Comparison of ENCODE assay signal across 6 cellular contexts in genomic region chr6:28266563-28266961, GRCh38. TPM values are rescaled to one million over a fixed set of nuclear protein-coding genes. Genes with fewer than 3 reads are reported as not detected.
A peak's percentile ranks its signal among the peaks of the same experiment; 100 is the strongest.
DNase-seq lines count a peak whose midpoint lies in the region; ATAC-seq and TF ChIP-seq lines count a peak whose summit lies in the region.

No MANE protein-coding gene starts in this region.

- no peak for TF ChIP-seq RAD21 in SK-N-SH (IDR thresholded peaks at IDR 0.05; ENCODE audit: low read length)

- H3K27me3 ChIP-seq in SK-N-SH (ENCODE audit: insufficient read depth) = no peaks in the 10 kb centered on the region

- peaks cover 43% of the 10 kb centered on the region for H3K79me2 ChIP-seq in SK-N-SH (ENCODE audit: insufficient read depth)

- no peaks in the 10 kb centered on the region for H3K9me2 ChIP-seq in SK-N-SH

- no peak for TF ChIP-seq EP300 in SK-N-SH (IDR thresholded peaks at IDR 0.05; ENCODE audit: borderline replicate concordance in 1 of 2, low read depth in 1 of 2, low read length in 1 of 2)

- TF ChIP-seq CTCF in SK-N-SH (IDR thresholded peaks at IDR 0.05) = no peak

- peaks cover 0 to 10% of the 10 kb centered on the region in 2 experiments; a peak in 3 of 4 replicates for H3K4me1 ChIP-seq in SK-N-SH (ENCODE audit: control insufficient read depth in 1 of 2, insufficient read depth in 2 of 2, low read depth in 1 of 2, low read length in 1 of 2)
- peaks cover 3% of the 10 kb centered on the region for H3K4me1 ChIP-seq in urinary bladder (ENCODE audit: insufficient read depth)

- H3K4me3 ChIP-seq in SK-N-SH (ENCODE audit: low read depth in 2 of 2, low read length in 1 of 2) = peak overlapping the region; percentile 76 to 85
- peak overlapping the region; percentile 83 for H3K4me3 ChIP-seq in iPS-11a (ENCODE audit: low read depth, low read length)
- H3K4me3 ChIP-seq in urinary bladder (ENCODE audit: low read depth, low read length) = peak overlapping the region; percentile 95

- H3F3A ChIP-seq in SK-N-SH (replicated peaks; ENCODE audit: insufficient read depth) = peaks cover 25% of the 10 kb centered on the region

- peak overlapping the region; percentile 83 for H3K4me2 ChIP-seq in SK-N-SH

- H2AFZ ChIP-seq in SK-N-SH (ENCODE audit: low read depth) = peak overlapping the region; percentile 94

- POLR2A ChIA-PET in SK-N-SH (lab: Yijun Ruan, JAX) = interaction anchor here (1.0 to 2.7 kb wide), 9 partner anchors 14 to 133 kb away, joined by 3 to 29 read pairs (median 5); partner anchors contain the start of genes PGBD1, ZKSCAN3, ZKSCAN4 and ZKSCAN8

- H3K9ac ChIP-seq in SK-N-SH = peak overlapping the region; percentile 83

- H3K9me3 ChIP-seq in SK-N-SH = no peaks in the 10 kb centered on the region

- ATAC-seq in SK-N-SH treated with all-trans-retinoic acid at 6 μM for 48 hours = no peak

- WGBS in SK-N-SH (ENCODE audit: low lambda C conversion rate) = 5% methylated on average over 5 of the region's 5 CpGs
- 10% methylated on average over 5 of the region's 5 CpGs for WGBS in urinary bladder

- H3K27ac ChIP-seq in SK-N-SH (ENCODE audit: low read depth in 2 of 2, low read length in 1 of 2) (peak overlapping the region; percentile 71 to 96), urinary bladder (ENCODE audit: low read depth) (no peak overlapping the region)

- CTCF ChIA-PET in SK-N-SH (lab: Yijun Ruan, JAX) = interaction anchor here (0.6 to 3.8 kb wide), 6 partner anchors 14 to 133 kb away, joined by 3 to 29 read pairs (median 3); partner anchors contain the start of genes PGBD1 and ZKSCAN4

- H4K20me1 ChIP-seq in SK-N-SH (ENCODE audit: insufficient read depth) = no peaks in the 10 kb centered on the region

- no peak for DNase-seq in SK-N-SH
- no peak for DNase-seq in amygdala (lab: John Stamatoyannopoulos, UW)
- no peak for DNase-seq in NCI-H1105 treated with DMSO at 0.1 percent for 48 hours (lab: John Stamatoyannopoulos, UW)

- H3K36me3 ChIP-seq in SK-N-SH (replicated peaks in 1 of 2; ENCODE audit: control insufficient read depth in 1 of 2, insufficient read depth in 2 of 2, low read length in 1 of 2) = no peaks in the 10 kb centered on the region
- H3K36me3 ChIP-seq in urinary bladder (ENCODE audit: insufficient read depth) = no peaks in the 10 kb centered on the region

TF ChIP-seq in SK-N-SH, 30 proteins besides CTCF, POLR2A, EP300 and RAD21:
- TF ChIP-seq EZH2phosphoT487 (IDR thresholded peaks at IDR 0.05; ENCODE audit: borderline replicate concordance, low read depth) = no peak
- TF ChIP-seq GABPA (IDR thresholded peaks at IDR 0.05; ENCODE audit: low read depth) = no peak
- TF ChIP-seq NFIC (IDR thresholded peaks at IDR 0.05; ENCODE audit: borderline replicate concordance) = no peak
- TF ChIP-seq IRF3 (IDR thresholded peaks at IDR 0.05; ENCODE audit: low read depth, low read length) = no peak
- no peak for TF ChIP-seq USF2 (IDR thresholded peaks at IDR 0.05; ENCODE audit: borderline replicate concordance, low read depth, low read length)
- TF ChIP-seq SIN3A (IDR thresholded peaks at IDR 0.05; ENCODE audit: borderline replicate concordance, low read depth, low read length) = no peak
- no peak for TF ChIP-seq USF1 (IDR thresholded peaks at IDR 0.05; ENCODE audit: borderline replicate concordance, low read depth)

TF ChIP-seq in SK-N-SH treated with all-trans-retinoic acid at 6 μM for 48 hours, 23 proteins besides CTCF, POLR2A, EP300 and RAD21:
- TF ChIP-seq POU6F1 (CRISPR knock-in tag; IDR thresholded peaks at IDR 0.05; ENCODE audit: borderline replicate concordance, low read depth) (no peak), SNAI2 (CRISPR knock-in tag; IDR thresholded peaks at IDR 0.05) (no peak), RARB (CRISPR knock-in tag; IDR thresholded peaks at IDR 0.05) (no peak), CSDC2 (CRISPR knock-in tag; IDR thresholded peaks at IDR 0.05) (no peak), ZFP3 (CRISPR knock-in tag; IDR thresholded peaks at IDR 0.05) (no peak)

RNA-seq across cellular contexts. Expression of gene ZSCAN26, which starts 0.4 kb away (rescaled TPM):
- polyA plus RNA-seq in SK-N-SH (2012; rRNA removed) (11.0 and 14.0 TPM in 2 replicates), urinary bladder (15.5 TPM)
- 9.2 and 9.6 TPM in 2 replicates for polyA plus RNA-seq in SK-N-SH (2012; cell fraction: cytosol; rRNA removed)
- polyA plus RNA-seq in SK-N-SH (2012; cell fraction: nucleus; rRNA removed) = 39.3 and 45.6 TPM in 2 replicates
- total RNA-seq in urinary bladder = 35.1 TPM

RNA-seq across cellular contexts. Expression of gene NKAPL, which starts 7.5 kb away (rescaled TPM):
- polyA plus RNA-seq in SK-N-SH (2012; rRNA removed) (not detected in 2 replicates), urinary bladder (4.4 TPM)
- polyA plus RNA-seq in SK-N-SH (2012; cell fraction: cytosol; rRNA removed) = not detected in 2 replicates
- polyA plus RNA-seq in SK-N-SH (2012; cell fraction: nucleus; rRNA removed) = not detected in 2 replicates
- total RNA-seq in urinary bladder = 0.90 TPM

RNA-seq across cellular contexts. Expression of gene ZKSCAN4, which starts 14.5 kb away (rescaled TPM):
- polyA plus RNA-seq in SK-N-SH (2012; rRNA removed) (2.9 and 3.5 TPM in 2 replicates), urinary bladder (4.0 TPM)
- polyA plus RNA-seq in SK-N-SH (2012; cell fraction: cytosol; rRNA removed) = 2.5 and 3.3 TPM in 2 replicates
- 3.9 and 5.5 TPM in 2 replicates for polyA plus RNA-seq in SK-N-SH (2012; cell fraction: nucleus; rRNA removed)
- total RNA-seq in urinary bladder = 7.3 TPM

RNA-seq across cellular contexts. Expression of gene PGBD1, which starts 14.8 kb away (rescaled TPM):
- polyA plus RNA-seq in SK-N-SH (2012; rRNA removed) (2.5 and 2.7 TPM in 2 replicates), urinary bladder (4.7 TPM)
- 3.0 and 3.3 TPM in 2 replicates for polyA plus RNA-seq in SK-N-SH (2012; cell fraction: cytosol; rRNA removed)
- 4.2 and 4.9 TPM in 2 replicates for polyA plus RNA-seq in SK-N-SH (2012; cell fraction: nucleus; rRNA removed)
- total RNA-seq in urinary bladder = 8.7 TPM

RNA-seq across cellular contexts. Expression of gene ZSCAN9, which starts 41.5 kb away (rescaled TPM):
- polyA plus RNA-seq in SK-N-SH (2012; rRNA removed) (13.7 and 23.2 TPM in 2 replicates), urinary bladder (12.8 TPM)
- polyA plus RNA-seq in SK-N-SH (2012; cell fraction: cytosol; rRNA removed) = 13.4 and 14.3 TPM in 2 replicates
- 29.1 and 43.7 TPM in 2 replicates for polyA plus RNA-seq in SK-N-SH (2012; cell fraction: nucleus; rRNA removed)
- total RNA-seq in urinary bladder = 19.2 TPM
